17 cellular contexts compared by ENCODE assay signal in the genomic region with DNA sequence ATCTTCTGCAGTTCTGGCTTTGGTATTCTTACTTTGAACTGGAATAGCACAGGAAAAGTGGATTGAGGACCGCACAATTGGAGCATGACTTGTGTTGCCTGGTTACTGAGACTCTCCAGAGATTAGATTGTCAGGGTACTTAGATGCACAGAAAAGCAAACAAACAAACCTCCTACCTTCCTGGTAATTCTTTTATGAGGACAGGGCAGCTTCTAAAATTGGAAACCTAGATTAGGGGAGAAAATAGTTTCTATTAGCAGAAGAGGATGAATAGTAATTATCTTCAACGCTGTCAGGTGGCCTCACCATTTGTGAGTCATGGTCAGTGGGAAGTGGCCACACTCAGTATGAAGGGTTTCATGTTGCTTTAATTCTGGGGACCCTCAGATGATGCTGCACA.
DNase-seq lines count a peak whose midpoint lies in the region; ATAC-seq and TF ChIP-seq lines count a peak whose summit lies in the region.
"Had no signal": no experiment of that assay in that cellular context is flagged by ENCODE, and none has a peak within 500 bp of the region (broad histone marks: within the 10 kb centered on the region; RNA-seq: fewer than 3 reads in every experiment).

No MANE protein-coding gene starts in this region.

- intact Hi-C loops in heart right ventricle (cut with DNase I) (loop anchor here in 4 of 10 donors (2.0 to 10.0 kb wide), 8 partner anchors 66 to 450 kb away; no protein-coding TSS in a partner anchor), sciatic nerve (cut with DNase I) (no loop called here)

- H3K9me3 ChIP-seq in heart right ventricle = no peaks in the 10 kb centered on the region
- H3K9me3 ChIP-seq: colonic mucosa, tibial artery had no signal

- H3K4me1 ChIP-seq in heart right ventricle = peaks cover 0 to 41% (median 18%) of the 10 kb centered on the region in 9 donors
- H3K4me1 ChIP-seq: colonic mucosa had no signal

- ATAC-seq in heart right ventricle (peak; percentile 71 to 96 (median 90)), sciatic nerve (peak; percentile 74), HG02970 (IDR thresholded peaks at IDR 0.05; ENCODE audit: low FRiP score, unreplicated experiment) (no peak)
- ATAC-seq: activated T-cell treated with anti-CD3 and anti-CD28 coated beads, Interleukin-2, amount 50 U/mL, for 72 hours; CD8-positive, alpha-beta T cell had no signal

- WGBS in heart right ventricle, 2 donors = 13 to 22% methylated on average over 2 of the region's 2 CpGs

- H3K27ac ChIP-seq in heart right ventricle = peak overlapping the region; percentile 38 to 82 (median 73)
- H3K27ac ChIP-seq: colonic mucosa, SK-N-MC, tibial artery had no signal

- DNase-seq in NCI-H1105 treated with DMSO at 0.1 percent for 48 hours (lab: John Stamatoyannopoulos, UW) (peak; percentile 84), NCI-H345 treated with DMSO at 0.1 percent for 48 hours (lab: John Stamatoyannopoulos, UW; ENCODE audit: unreplicated experiment) (peak; percentile 61), heart right ventricle (peak in 1 of 2 donors; percentile 16), sciatic nerve (ENCODE audit: low spot score) (no peak), HuH-7 (ENCODE audit: low spot score) (no peak), cerebellum (ENCODE audit: low spot score) (no peak)
- DNase-seq: activated CD4-positive, alpha-beta T cell treated with anti-CD3 and anti-CD28 coated beads, Interleukin-2, amount 50 U/mL, for 4 hours; activated T-cell treated with anti-CD3 and anti-CD28 coated beads, Interleukin-2, amount 50 U/mL, for 72 hours; CD8-positive, alpha-beta T cell; colonic mucosa; GF-D8; head of caudate nucleus; MV-4-11; stimulated activated CD4-positive, alpha-beta T cell treated with anti-CD3 and anti-CD28 coated beads, Interleukin-2, amount 100 ng/mL, for 24 hours; tibial artery had no signal

- no peak overlapping the region for H3K4me3 ChIP-seq in heart right ventricle
- H3K4me3 ChIP-seq: colonic mucosa, SK-N-MC, tibial artery had no signal

- no peaks in the 10 kb centered on the region for H3K36me3 ChIP-seq in heart right ventricle
- H3K36me3 ChIP-seq: colonic mucosa, tibial artery had no signal

- no peaks in the 10 kb centered on the region for H3K27me3 ChIP-seq in heart right ventricle
- H3K27me3 ChIP-seq: colonic mucosa, tibial artery had no signal

- no peak for TF ChIP-seq CTCF in heart right ventricle (IDR thresholded peaks at IDR 0.05)

Comparison
In these comparisons a context has a peak if more than half of its experiments do, and no peak if none do; other contexts are left out.
1. DNase-seq: peak in NCI-H1105 treated with DMSO at 0.1 percent for 48 hours (single experiment) and NCI-H345 treated with DMSO at 0.1 percent for 48 hours (single experiment); none in sciatic nerve (single experiment), HuH-7 (single experiment) and cerebellum (single experiment).